In the genomic region with DNA sequence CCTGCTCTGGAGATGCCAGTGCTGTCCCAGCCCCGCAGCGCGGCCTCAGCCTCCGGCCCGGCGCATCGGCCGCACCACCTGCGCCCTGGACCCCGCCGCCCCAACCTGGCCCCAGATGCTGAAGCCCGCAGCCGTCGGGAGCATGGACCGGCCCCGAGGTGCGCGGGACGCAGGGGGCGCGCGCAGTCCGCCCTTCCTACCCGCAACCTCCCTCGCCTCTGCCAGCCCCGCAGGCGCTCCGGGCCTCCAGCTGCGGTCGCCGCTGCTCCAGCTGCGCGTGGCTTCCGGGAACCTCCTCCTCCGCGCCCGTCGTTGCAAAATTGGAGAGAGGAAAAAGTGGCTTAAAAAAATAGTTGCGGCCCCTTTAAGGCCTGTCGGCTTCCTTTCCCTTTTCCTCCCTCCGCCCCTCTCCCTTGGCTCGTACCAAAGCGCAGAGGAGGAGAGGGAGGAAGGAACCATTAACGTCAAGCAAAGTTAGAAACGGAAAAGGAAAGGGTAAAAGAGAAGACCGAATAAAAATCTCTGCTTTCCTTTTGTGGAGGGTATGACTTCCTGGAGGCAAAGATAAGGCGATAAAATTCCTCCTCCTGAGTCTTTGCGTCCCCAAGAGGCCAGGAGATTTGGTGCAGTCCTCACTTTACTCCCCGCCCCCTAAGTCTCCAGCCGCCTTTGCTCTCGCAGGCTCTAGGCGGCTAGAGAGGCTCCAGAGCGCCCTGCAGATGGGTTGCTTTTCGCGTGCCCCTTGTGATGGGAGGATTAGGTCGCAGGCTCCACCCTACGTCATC, we compare ENCODE assay signal across 8 cellular contexts. TPM values are rescaled to one million over a fixed set of nuclear protein-coding genes. Genes with fewer than 3 reads are reported as not detected.
DNase-seq lines count a peak whose midpoint lies in the region; ATAC-seq lines count a peak whose summit lies in the region.

A gene with protein sequence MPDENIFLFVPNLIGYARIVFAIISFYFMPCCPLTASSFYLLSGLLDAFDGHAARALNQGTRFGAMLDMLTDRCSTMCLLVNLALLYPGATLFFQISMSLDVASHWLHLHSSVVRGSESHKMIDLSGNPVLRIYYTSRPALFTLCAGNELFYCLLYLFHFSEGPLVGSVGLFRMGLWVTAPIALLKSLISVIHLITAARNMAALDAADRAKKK (minus strand): TSS at position 343 of the 785 bp plus-strand sequence. CDS start 369 bp downstream, outside the sequence.

- peaks cover 9 to 13% (median 12%) of the 10 kb centered on the region in 3 donors for H3K4me1 Mint-ChIP-seq in IgD-negative memory B cell

- DNase-seq in DMS114 treated with DMSO at 0.1 percent for 48 hours (lab: John Stamatoyannopoulos, UW; ENCODE audit: unreplicated experiment) (peak; percentile 96), OCI-M1 (lab: John Stamatoyannopoulos, UW) (peak; percentile 99), activated T-cell treated with anti-CD3 and anti-CD28 coated beads for 24 hours (ENCODE audit: low read depth) (peak; percentile 90), epidermal melanocyte (ENCODE audit: insufficient read length, low spot score) (peak; percentile 75), middle frontal gyrus (ENCODE audit: extremely low spot score, low spot score) (peak; percentile 96)
- peak; percentile 88 to 90 for DNase-seq in stimulated activated CD8-positive, alpha-beta memory T cell treated with anti-CD3 and anti-CD28 coated beads, Interleukin-2, amount 100 ng/mL, for 48 hours (ENCODE audit: low read depth in 2 of 2)

- H3K4me3 Mint-ChIP-seq in IgD-negative memory B cell = peak within 1 kb of the TSS; percentile 84 to 98 (median 96)

- H3K9me3 Mint-ChIP-seq in IgD-negative memory B cell = no peaks in the 10 kb centered on the region

- H3K27ac Mint-ChIP-seq in IgD-negative memory B cell = peak within 1 kb of the TSS; percentile 85 to 100 (median 98)

- ATAC-seq in GM21526 (IDR thresholded peaks at IDR 0.05; ENCODE audit: low FRiP score, unreplicated experiment) = peak; percentile 90

- peaks cover 3% of the 10 kb centered on the region for H3K27me3 Mint-ChIP-seq in IgD-negative memory B cell

- peaks cover 3% of the 10 kb centered on the region for H3K36me3 Mint-ChIP-seq in IgD-negative memory B cell

RNA-seq across cellular contexts. Expression of the gene that starts here (rescaled TPM):
- polyA plus RNA-seq in IgD-negative memory B cell = 73.8 TPM

Comparison
In these comparisons a context has a peak if more than half of its experiments do, and no peak if none do; other contexts are left out.
1. Peak in every context shown above with its lines: DNase-seq and ATAC-seq.